In the genomic region with DNA sequence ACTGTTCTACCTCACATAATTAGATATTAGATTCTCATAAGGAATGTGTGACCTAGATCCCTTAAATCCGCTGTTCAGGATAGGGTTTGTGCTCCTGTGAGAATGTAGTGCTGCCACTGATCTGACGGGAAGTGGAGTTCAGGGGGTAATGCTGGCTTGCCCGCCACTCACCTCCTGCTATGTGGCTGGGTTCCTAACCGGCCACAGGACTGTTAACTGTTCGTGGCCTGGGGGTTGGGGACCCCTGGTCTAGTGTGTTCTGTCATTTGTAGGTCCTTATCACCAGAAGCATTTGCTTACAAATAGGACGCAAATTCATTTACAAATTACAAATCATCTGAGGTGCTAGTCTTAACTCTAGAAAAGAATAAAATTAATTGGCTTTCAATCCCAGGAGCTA, we compare ENCODE assay signal across 15 cellular contexts.
"Had no signal": no experiment of that assay in that cellular context is flagged by ENCODE, and none has a peak within 500 bp of the region (broad histone marks: within the 10 kb centered on the region; RNA-seq: fewer than 3 reads in every experiment).

No MANE protein-coding gene starts in this region.

- H3K27ac ChIP-seq: colonic mucosa, gastrocnemius medialis, lower lobe of right lung, prostate gland, right atrium auricular region, VCaP had no signal

- H3K4me1 ChIP-seq: lower lobe of right lung, prostate gland, thyroid gland had no signal

- H3K36me3 Mint-ChIP-seq: brain had no signal

- H3K9me3 ChIP-seq: colonic mucosa, gastrocnemius medialis, lower lobe of right lung, prostate gland, right atrium auricular region, thyroid gland had no signal

- DNase-seq: activated CD4-positive, alpha-beta T cell treated with anti-CD3 and anti-CD28 coated beads, Interleukin-2, amount 50 U/mL, for 48 hours; activated effector memory CD4-positive, alpha-beta T cell treated with Interleukin-2 at 50 U/mL for 16 hours; activated T-cell treated with anti-CD3 and anti-CD28 coated beads, Interleukin-2, amount 50 U/mL, for 48 hours; colonic mucosa; gastrocnemius medialis; lower lobe of right lung; stimulated activated CD4-positive, alpha-beta T cell treated with anti-CD3 and anti-CD28 coated beads, Interleukin-12 subunit alpha, Interleukin-12 subunit beta, amount 100 ng/mL, for 4 hours; stimulated activated CD4-positive, alpha-beta T cell treated with anti-CD3 and anti-CD28 coated beads, Interleukin-1b, Interleukin-23, amount 100 ng/mL, for 48 hours; stimulated activated CD8-positive, alpha-beta memory T cell treated with anti-CD3 and anti-CD28 coated beads, Interleukin-4, amount 100 ng/mL, for 48 hours; stimulated activated naive CD4-positive, alpha-beta T cell treated with Interleukin-2 at 50 U/mL for 16 hours; thyroid gland had no signal

- H3K4me3 Mint-ChIP-seq: brain had no signal

- H3K4me3 ChIP-seq: colonic mucosa, gastrocnemius medialis, lower lobe of right lung, prostate gland, right atrium auricular region, thyroid gland had no signal

- H3K4me1 Mint-ChIP-seq: brain had no signal

- H3K27me3 ChIP-seq: colonic mucosa, gastrocnemius medialis, right atrium auricular region, thyroid gland had no signal

- H3K36me3 ChIP-seq: colonic mucosa, gastrocnemius medialis, lower lobe of right lung, prostate gland, right atrium auricular region, thyroid gland had no signal

- H3K27ac Mint-ChIP-seq: brain had no signal
